11 cellular contexts compared by ENCODE assay signal in genomic region chr4:41177016-41177415, GRCh38. TPM values are rescaled to one million over a fixed set of nuclear protein-coding genes. Genes with fewer than 3 reads are reported as not detected.
A peak's percentile ranks its signal among the peaks of the same experiment; 100 is the strongest.
DNase-seq lines count a peak whose midpoint lies in the region; ATAC-seq and TF ChIP-seq lines count a peak whose summit lies in the region.
"Had no signal": no experiment of that assay in that cellular context is flagged by ENCODE, and none has a peak within 500 bp of the region (broad histone marks: within the 10 kb centered on the region; RNA-seq: fewer than 3 reads in every experiment).

No MANE protein-coding gene starts in this region.

- H3K27ac ChIP-seq in gastroesophageal sphincter: no peak overlapping the region

- no peak for TF ChIP-seq EP300 in gastroesophageal sphincter (IDR thresholded peaks at IDR 0.05)

- H3K27me3 ChIP-seq in gastroesophageal sphincter: no peaks in the 10 kb centered on the region

- peaks cover 6 to 46% (median 15%) of the 10 kb centered on the region in 3 donors for H3K4me1 ChIP-seq in gastroesophageal sphincter

- TF ChIP-seq POLR2A in gastroesophageal sphincter (IDR thresholded peaks at IDR 0.05): no peak

- H3K36me3 ChIP-seq in gastroesophageal sphincter: no peaks in the 10 kb centered on the region

- peak in 1 of 4 experiments; percentile 37 for TF ChIP-seq CTCF in gastroesophageal sphincter (IDR thresholded peaks at IDR 0.05)

- ATAC-seq in GM18909 (IDR thresholded peaks at IDR 0.05; ENCODE audit: poor library complexity, unreplicated experiment): peak; percentile 64
- peak; percentile 88 for ATAC-seq in SK-N-SH treated with all-trans-retinoic acid at 6 μM for 48 hours
- ATAC-seq in gastroesophageal sphincter: peak; percentile 42
- ATAC-seq in GM19455 (IDR thresholded peaks at IDR 0.05; ENCODE audit: unreplicated experiment): no peak
- ATAC-seq in HG02938 (IDR thresholded peaks at IDR 0.05; ENCODE audit: unreplicated experiment): no peak
- ATAC-seq: natural killer cell treated with Interleukin-12 subunit alpha and Interleukin-12 subunit beta and Interleukin-15 and Interleukin-18, amount 100 ng/mL, for 72 hours had no signal

- DNase-seq in renal cortical epithelial cell (ENCODE audit: low read depth) (peak; percentile 83), putamen (ENCODE audit: low spot score) (no peak), NOMO-1 treated with dmso at 0.1 percent for 144 hours (lab: John Stamatoyannopoulos, UW; ENCODE audit: unreplicated experiment) (no peak)
- DNase-seq: effector CD8-positive, alpha-beta T cell; KG1 had no signal

- H3K4me3 ChIP-seq in gastroesophageal sphincter: no peak overlapping the region

- no peaks in the 10 kb centered on the region for H3K9me3 ChIP-seq in gastroesophageal sphincter

TF ChIP-seq in SK-N-SH treated with all-trans-retinoic acid at 6 μM for 48 hours, 23 proteins besides CTCF, POLR2A, EP300 and RAD21:
- TF ChIP-seq ISL1 (CRISPR knock-in tag; IDR thresholded peaks at IDR 0.05) (peak; percentile 35), CSDC2 (CRISPR knock-in tag; IDR thresholded peaks at IDR 0.05) (no peak), GLIS3 (CRISPR knock-in tag; IDR thresholded peaks at IDR 0.05) (0 out of 2 replicates have a peak, but pooled peaks have one; percentile 56), CSRNP3 (CRISPR knock-in tag; IDR thresholded peaks at IDR 0.05) (no peak), ZFP30 (CRISPR knock-in tag; IDR thresholded peaks at IDR 0.05) (no peak), ARNTL (CRISPR knock-in tag; IDR thresholded peaks at IDR 0.05; ENCODE audit: borderline replicate concordance, low read depth) (no peak)
TF ChIP-seq in SK-N-SH treated with all-trans-retinoic acid at 6 μM for 48 hours: peak in this region for 2.

RNA-seq across cellular contexts. Expression of gene APBB2, which starts 37.3 kb away (rescaled TPM):
- 100 to 1,000 TPM in 1 of 4 donors, 10 to 100 TPM in 3; 66.3 to 133 (median 90.2) TPM for total RNA-seq in gastroesophageal sphincter
- total RNA-seq in renal cortical epithelial cell: 49.5 and 144 TPM in 2 replicates

Comparison
In these comparisons a context has a peak if more than half of its experiments do, and no peak if none do; other contexts are left out.
1. ATAC-seq: peak in GM18909 (single experiment), SK-N-SH treated with all-trans-retinoic acid at 6 μM for 48 hours (single experiment) and gastroesophageal sphincter (single experiment); none in GM19455 (single experiment) and HG02938 (single experiment).